In the genomic region with DNA sequence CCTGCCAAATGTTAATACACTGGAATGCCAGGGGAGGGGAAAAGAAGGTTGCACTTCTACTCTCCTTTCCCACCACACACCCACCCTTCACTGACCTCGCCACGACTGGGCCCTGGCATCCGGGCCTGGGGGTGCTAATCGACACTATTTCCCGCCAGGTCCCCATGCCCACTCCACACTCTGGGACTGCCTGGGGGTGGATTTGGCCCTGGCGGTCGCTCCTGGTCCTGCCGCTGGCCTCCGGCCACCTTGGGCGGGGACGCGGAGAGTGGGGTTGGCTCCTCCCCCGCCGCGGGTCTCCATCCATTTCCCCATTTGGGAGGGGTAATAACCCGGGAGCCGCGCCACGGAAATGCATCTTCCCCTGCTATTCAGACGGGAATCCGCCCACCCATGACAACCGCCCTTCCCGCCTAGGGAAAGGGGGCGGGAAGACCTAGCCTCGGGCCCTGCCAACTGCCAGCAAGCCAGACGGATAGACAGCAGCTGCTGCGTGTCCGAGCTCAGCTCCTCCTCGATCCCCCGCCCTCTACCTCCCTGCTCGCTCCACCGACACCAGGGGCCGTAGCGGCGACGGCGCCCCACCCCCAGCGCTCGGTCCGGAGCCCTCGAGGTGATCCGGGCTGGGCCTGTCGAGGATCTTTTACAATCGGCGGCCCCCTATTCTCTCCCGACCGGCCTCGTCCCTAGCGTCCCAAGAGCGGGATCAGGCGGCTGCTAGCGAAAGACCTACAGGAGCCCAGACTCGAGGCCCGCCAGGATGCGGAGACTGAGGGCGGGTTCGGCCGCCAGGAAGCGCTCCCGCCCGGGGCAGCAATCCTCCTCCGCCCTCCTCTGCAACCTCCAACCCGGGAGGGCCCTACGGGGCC, we compare ENCODE assay signal across 8 cellular contexts.
A peak's percentile ranks its signal among the peaks of the same experiment; 100 is the strongest.
DNase-seq lines count a peak whose midpoint lies in the region; ATAC-seq and TF ChIP-seq lines count a peak whose summit lies in the region.

No MANE protein-coding gene starts in this region.

- no peaks in the 10 kb centered on the region for H3K79me2 ChIP-seq in PC-9 (ENCODE audit: low read depth)

- no peaks in the 10 kb centered on the region for H3K36me3 ChIP-seq in PC-9 (ENCODE audit: low read depth)
- no peaks in the 10 kb centered on the region for H3K36me3 ChIP-seq in naive thymus-derived CD4-positive, alpha-beta T cell (ENCODE audit: control insufficient read depth in 2 of 3, insufficient read depth in 3 of 3, low read length in 3 of 3)

- peak; percentile 23 for TF ChIP-seq CTCF in Calu3 (IDR thresholded peaks at IDR 0.05; ENCODE audit: unreplicated experiment)
- no peak for TF ChIP-seq CTCF in GM20000 (IDR thresholded peaks at IDR 0.05; ENCODE audit: extremely low read depth, missing control alignments)
- 0 out of 2 replicates have a peak, but pooled peaks have one; percentile 18 for TF ChIP-seq CTCF in PC-9 (conservative IDR thresholded peaks at IDR 0.05)
- peak; percentile 38 for TF ChIP-seq CTCF in fibroblast of villous mesenchyme (IDR thresholded peaks at IDR 0.05; ENCODE audit: insufficient read depth, low read depth, low read length)
- TF ChIP-seq CTCF in type B pancreatic cell (conservative IDR thresholded peaks at IDR 0.05), result peak; percentile 69

- H3K4me3 ChIP-seq in PC-9 (peak overlapping the region; percentile 58; the same call in 1 of the 2 replicates), fibroblast of villous mesenchyme (ENCODE audit: low read depth, low read length) (peak overlapping the region; percentile 54)
- peak overlapping the region; percentile 63 for H3K4me3 ChIP-seq in naive thymus-derived CD4-positive, alpha-beta T cell (ENCODE audit: low read length)

- no peaks in the 10 kb centered on the region for H3K9me3 ChIP-seq in PC-9 (ENCODE audit: insufficient read depth, low read depth)
- H3K9me3 ChIP-seq in naive thymus-derived CD4-positive, alpha-beta T cell (ENCODE audit: control insufficient read depth in 2 of 3, low read length in 3 of 3), result no peaks in the 10 kb centered on the region

- no peak overlapping the region for H3K27ac ChIP-seq in PC-9
- peak overlapping the region; percentile 54 for H3K27ac ChIP-seq in naive thymus-derived CD4-positive, alpha-beta T cell (ENCODE audit: low read depth, low read length)

- H3K27me3 Mint-ChIP-seq in Calu3 (ENCODE audit: unreplicated experiment) (peaks cover 26% of the 10 kb centered on the region), type B pancreatic cell (peaks cover 5% of the 10 kb centered on the region)
- H3K27me3 Mint-ChIP-seq in naive thymus-derived CD4-positive, alpha-beta T cell, result no peaks in the 10 kb centered on the region

- H3K36me3 Mint-ChIP-seq in Calu3 (ENCODE audit: insufficient read depth, unreplicated experiment) (peaks cover 21% of the 10 kb centered on the region), type B pancreatic cell (peaks cover 3% of the 10 kb centered on the region)
- no peaks in the 10 kb centered on the region for H3K36me3 Mint-ChIP-seq in naive thymus-derived CD4-positive, alpha-beta T cell

- H3K4me2 ChIP-seq in PC-9, result peak overlapping the region; percentile 93

- no peaks in the 10 kb centered on the region for H3K4me1 ChIP-seq in PC-9 (replicated peaks; ENCODE audit: insufficient read depth)
- peaks cover 0 to 3% of the 10 kb centered on the region in 2 donors for H3K4me1 ChIP-seq in naive thymus-derived CD4-positive, alpha-beta T cell (ENCODE audit: control insufficient read depth in 2 of 2, insufficient read depth in 2 of 2, low read length in 2 of 2)

- DNase-seq in Calu3, result peak; percentile 52
- peak; percentile 54 for DNase-seq in GM20000 (ENCODE audit: low spot score)
- peak; percentile 38 for DNase-seq in HT-29 (ENCODE audit: low spot score)
- DNase-seq in PC-9, result no peak
- DNase-seq in activated naive CD4-positive, alpha-beta T cell treated with anti-CD3 and anti-CD28 coated beads, Interleukin-2, amount 50 U/mL, for 16 hours, result peak; percentile 24
- DNase-seq in fibroblast of villous mesenchyme (ENCODE audit: low read depth), result peak; percentile 74
- peak in 6 of 9 donors; percentile 6 to 35 (median 12) for DNase-seq in naive thymus-derived CD4-positive, alpha-beta T cell
- DNase-seq in type B pancreatic cell (ENCODE audit: extremely low spot score, unreplicated experiment), result peak; percentile 77

- H3K4me1 Mint-ChIP-seq in Calu3 (ENCODE audit: low read depth, unreplicated experiment) (no peaks in the 10 kb centered on the region), type B pancreatic cell (ENCODE audit: unreplicated experiment) (peaks cover 9% of the 10 kb centered on the region)
- peaks cover 0 to 18% (median 7%) of the 10 kb centered on the region in 7 donors for H3K4me1 Mint-ChIP-seq in naive thymus-derived CD4-positive, alpha-beta T cell

- CTCF ChIA-PET in Calu3 (lab: Charles Lee), result no interaction called here
- CTCF ChIA-PET in PC-9 (lab: Charles Lee), result interaction anchor here (0.6 kb wide), 1 partner anchor 210 kb away, joined by 6 read pairs; no protein-coding TSS in a partner anchor
- CTCF ChIA-PET in naive thymus-derived CD4-positive, alpha-beta T cell (lab: Charles Lee), result no interaction called here

- no peaks in the 10 kb centered on the region for H4K20me1 ChIP-seq in PC-9 (ENCODE audit: insufficient read depth)

- H3K27ac Mint-ChIP-seq in Calu3 (ENCODE audit: unreplicated experiment) (no peak overlapping the region), type B pancreatic cell (peak overlapping the region; percentile 74)
- peak overlapping the region; percentile 51 to 80 (median 65) for H3K27ac Mint-ChIP-seq in naive thymus-derived CD4-positive, alpha-beta T cell

- H3K4me3 Mint-ChIP-seq in Calu3 (ENCODE audit: low read depth, unreplicated experiment), result peak overlapping the region; percentile 63
- H3K4me3 Mint-ChIP-seq in naive thymus-derived CD4-positive, alpha-beta T cell, result peak overlapping the region; percentile 75 to 89 (median 85)
- H3K4me3 Mint-ChIP-seq in type B pancreatic cell, result peak overlapping the region; percentile 88

- BruUV-seq in Calu3 (replicated peaks; lab: Mats Ljungman, UMichigan), result no TSS peak
- BruUV-seq in PC-9 (replicated peaks; lab: Mats Ljungman, UMichigan), result no TSS peak

- no peaks in the 10 kb centered on the region for H3K9me2 ChIP-seq in PC-9 (ENCODE audit: insufficient read depth)

- POLR2A ChIA-PET in PC-9 (lab: Charles Lee; ENCODE audit: unreplicated experiment), result no interaction called here
- POLR2A ChIA-PET in naive thymus-derived CD4-positive, alpha-beta T cell (lab: Charles Lee), result no interaction called here

- peak overlapping the region; percentile 82; the same call in 1 of the 2 replicates for H2AFZ ChIP-seq in PC-9

- intact Hi-C loops in Calu3 (cut with micrococcal nuclease; ENCODE audit: unreplicated experiment), result loop anchor here (5.0 kb wide), 1 partner anchor 154 kb away; no protein-coding TSS in a partner anchor
- intact Hi-C loops in PC-9 (cut with micrococcal nuclease; ENCODE audit: unreplicated experiment), result no loop called here
- intact Hi-C loops in naive thymus-derived CD4-positive, alpha-beta T cell (cut with micrococcal nuclease), result loop anchor here (2.0 to 10.0 kb wide), 7 partner anchors 14 to 1066 kb away; a partner anchor contains a TSS

- ATAC-seq in naive thymus-derived CD4-positive, alpha-beta T cell, result peak; percentile 73

- no peaks in the 10 kb centered on the region for H3F3A ChIP-seq in PC-9 (ENCODE audit: insufficient read depth, low read depth)

- no peaks in the 10 kb centered on the region for H3K9me3 Mint-ChIP-seq in Calu3 (ENCODE audit: low read depth, unreplicated experiment)
- H3K9me3 Mint-ChIP-seq in naive thymus-derived CD4-positive, alpha-beta T cell, result no peaks in the 10 kb centered on the region
- no peaks in the 10 kb centered on the region for H3K9me3 Mint-ChIP-seq in type B pancreatic cell

- no peaks in the 10 kb centered on the region for H3K27me3 ChIP-seq in PC-9 (ENCODE audit: insufficient read depth, low read depth)
- H3K27me3 ChIP-seq in naive thymus-derived CD4-positive, alpha-beta T cell (ENCODE audit: control insufficient read depth in 2 of 2, insufficient read depth in 2 of 2, low read length in 2 of 2), result no peaks in the 10 kb centered on the region

Comparison
In these comparisons a context has a peak if more than half of its experiments do, and no peak if none do; other contexts are left out.
1. DNase-seq: peak in Calu3 (single experiment), GM20000 (single experiment), HT-29 (single experiment), activated naive CD4-positive, alpha-beta T cell treated with anti-CD3 and anti-CD28 coated beads, Interleukin-2, amount 50 U/mL, for 16 hours (single experiment), fibroblast of villous mesenchyme (single experiment), naive thymus-derived CD4-positive, alpha-beta T cell (6 of 9) and type B pancreatic cell (single experiment); none in PC-9 (0 of 2).
2. Peak in every context shown above with its lines, with median percentiles within 50 percentile points of each other: H3K4me3 Mint-ChIP-seq and H3K4me3 ChIP-seq.